ENCODE assay signal across 8 cellular contexts in genomic region chr7:26705567-26705966, GRCh38.
A peak's percentile ranks its signal among the peaks of the same experiment; 100 is the strongest.
DNase-seq lines count a peak whose midpoint lies in the region; TF ChIP-seq lines count a peak whose summit lies in the region.

No MANE protein-coding gene starts in this region.

- H4K8ac ChIP-seq in trophoblast cell (ENCODE audit: low read depth, low read length), result no peak overlapping the region

- H3K14ac ChIP-seq in trophoblast cell (ENCODE audit: low read length), result no peak overlapping the region

- no peak overlapping the region for H3K4me2 ChIP-seq in trophoblast cell (ENCODE audit: low read length)

- H3K36me3 ChIP-seq in prostate gland, result no peaks in the 10 kb centered on the region
- no peaks in the 10 kb centered on the region for H3K36me3 ChIP-seq in trophoblast cell (ENCODE audit: control insufficient read depth in 1 of 2, insufficient read depth in 2 of 2, low read length in 2 of 2)

- no peak overlapping the region for H2AK5ac ChIP-seq in trophoblast cell (ENCODE audit: low read length)

- H3K27ac ChIP-seq in prostate gland (no peak overlapping the region), trophoblast cell (ENCODE audit: low read depth, low read length) (no peak overlapping the region)

- no peaks in the 10 kb centered on the region for H3K79me2 ChIP-seq in trophoblast cell (ENCODE audit: control insufficient read depth, insufficient read depth, low read length, poor library complexity)

- H3K23ac ChIP-seq in trophoblast cell (ENCODE audit: low read length), result no peak overlapping the region

- no peak overlapping the region for H4K12ac ChIP-seq in trophoblast cell (ENCODE audit: low read depth, low read length)

- H3K79me1 ChIP-seq in trophoblast cell (ENCODE audit: low read length), result no peaks in the 10 kb centered on the region

- no peak overlapping the region for H2BK5ac ChIP-seq in trophoblast cell (ENCODE audit: low read depth, low read length, poor library complexity)

- TF ChIP-seq POLR2A in prostate gland (IDR thresholded peaks at IDR 0.05), result no peak

- peak; percentile 85 for DNase-seq in GM03348 (ENCODE audit: low spot score)
- peak; percentile 76 for DNase-seq in NCI-H2171 (lab: John Stamatoyannopoulos, UW)
- DNase-seq in dermis microvascular lymphatic vessel endothelial cell (ENCODE audit: low read depth in 2 of 2), result peak; percentile 92 to 98
- peak; percentile 43 for DNase-seq in prostate gland (ENCODE audit: low spot score)
- DNase-seq in trophoblast cell, result no peak
- no peak for DNase-seq in NCI-H82 treated with DMSO at 0.1 percent for 48 hours (lab: John Stamatoyannopoulos, UW; ENCODE audit: unreplicated experiment)
- no peak for DNase-seq in OCI-M1 (lab: John Stamatoyannopoulos, UW)
- no peak for DNase-seq in SK-N-DZ (ENCODE audit: low spot score)

- no peak overlapping the region for H4K91ac ChIP-seq in trophoblast cell (ENCODE audit: low read depth, low read length)

- H2AFZ ChIP-seq in trophoblast cell (ENCODE audit: insufficient read depth, low read length, poor library complexity), result no peak overlapping the region

- H3K18ac ChIP-seq in trophoblast cell (ENCODE audit: low read length), result no peak overlapping the region

- 32% methylated on average over 2 of the region's 2 CpGs for WGBS in prostate gland
- WGBS in trophoblast cell (ENCODE audit: extremely low coverage, insufficient coverage, insufficient read length), result no CpG with 5 or more reads among the region's 2 CpGs

- intact Hi-C loops in prostate gland (cut with DNase I), result no loop called here

- H3K9me3 ChIP-seq in prostate gland, result no peaks in the 10 kb centered on the region
- H3K9me3 ChIP-seq in trophoblast cell (ENCODE audit: insufficient read depth, low read depth, low read length), result no peaks in the 10 kb centered on the region

- no peak overlapping the region for H2BK12ac ChIP-seq in trophoblast cell (ENCODE audit: low read length)

- H3K4me3 ChIP-seq in prostate gland (no peak overlapping the region), trophoblast cell (ENCODE audit: low read depth, low read length) (no peak overlapping the region)

- no peak overlapping the region for H2BK120ac ChIP-seq in trophoblast cell (ENCODE audit: insufficient read depth, low read length, poor library complexity)

- H3K27me3 ChIP-seq in prostate gland (replicated peaks; ENCODE audit: insufficient read depth) (no peaks in the 10 kb centered on the region), trophoblast cell (ENCODE audit: insufficient read depth, low read length) (no peaks in the 10 kb centered on the region)

- TF ChIP-seq CTCF in prostate gland (IDR thresholded peaks at IDR 0.05), result no peak

- no peaks in the 10 kb centered on the region for H3K4me1 ChIP-seq in prostate gland (replicated peaks)
- H3K4me1 ChIP-seq in trophoblast cell (ENCODE audit: control insufficient read depth in 1 of 2, insufficient read depth in 2 of 2, low read length in 2 of 2), result no peaks in the 10 kb centered on the region

- no peak overlapping the region for H3K4ac ChIP-seq in trophoblast cell (ENCODE audit: low read depth, low read length)

- no peak overlapping the region for H3K9ac ChIP-seq in trophoblast cell (ENCODE audit: low read length)

Comparison
In these comparisons a context has a peak if more than half of its experiments do, and no peak if none do; other contexts are left out.
1. DNase-seq: peak in GM03348 (single experiment), NCI-H2171 (single experiment), dermis microvascular lymphatic vessel endothelial cell (2 of 2) and prostate gland (single experiment); none in trophoblast cell (0 of 2), NCI-H82 treated with DMSO at 0.1 percent for 48 hours (single experiment), OCI-M1 (single experiment) and SK-N-DZ (single experiment).